Comparison of ENCODE assay signal across 11 cellular contexts in the genomic region with DNA sequence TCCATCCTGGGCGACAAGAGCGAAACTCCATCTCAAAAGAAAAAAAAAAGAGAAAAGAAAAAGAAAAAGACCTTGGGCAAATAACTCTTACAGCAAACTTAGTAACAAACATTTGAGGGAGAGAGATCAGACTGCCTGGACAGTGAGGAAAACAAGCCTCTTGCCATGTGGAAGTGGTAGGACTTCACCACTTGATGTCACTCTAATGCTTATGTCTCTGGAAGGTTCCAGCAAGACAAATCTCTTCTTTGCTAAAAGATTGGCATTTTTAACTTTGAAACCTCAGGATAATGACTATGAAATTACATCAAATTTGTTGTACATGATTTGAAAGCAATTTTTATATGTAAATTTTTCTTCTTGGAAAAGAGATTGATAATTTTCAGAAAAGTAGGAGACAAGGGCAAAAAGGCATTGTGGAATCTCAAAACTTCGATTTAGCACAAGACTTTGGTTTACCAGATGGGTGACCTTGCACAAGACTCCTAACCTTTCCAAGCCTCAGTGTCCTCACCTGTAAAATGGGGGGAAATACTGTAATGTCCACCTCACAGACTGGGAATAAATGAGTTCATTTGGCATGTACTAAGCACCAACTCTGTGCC. TPM values are rescaled to one million over a fixed set of nuclear protein-coding genes. Genes with fewer than 3 reads are reported as not detected.
A peak's percentile ranks its signal among the peaks of the same experiment; 100 is the strongest.
DNase-seq lines count a peak whose midpoint lies in the region; ATAC-seq, FAIRE-seq and TF ChIP-seq lines count a peak whose summit lies in the region.
"Had no signal": no experiment of that assay in that cellular context is flagged by ENCODE, and none has a peak within 500 bp of the region (broad histone marks: within the 10 kb centered on the region; RNA-seq: fewer than 3 reads in every experiment).

No MANE protein-coding gene starts in this region.

- in situ Hi-C loops in SK-MEL-5 (cut with HindIII; ENCODE audit: low pct_unique_long_range_greater_than_20kb, low sequenced_read_pairs): no loop called here

- no peak for TF ChIP-seq POLR2A in sigmoid colon (IDR thresholded peaks at IDR 0.05)

- H3K4me1 ChIP-seq in sigmoid colon: no peaks in the 10 kb centered on the region

- H3K4me3 ChIP-seq in GM12875 (ENCODE audit: low read depth, low read length) (no peak overlapping the region), sigmoid colon (no peak overlapping the region)

- no peak for FAIRE-seq in frontal cortex (lab: Jason Lieb, UNC)

- TF ChIP-seq CTCF in AG09319 (IDR thresholded peaks at IDR 0.05; ENCODE audit: low read depth, low read length) (peak; percentile 36), GM12875 (IDR thresholded peaks at IDR 0.05; ENCODE audit: borderline replicate concordance, insufficient read depth, low read depth, low read length) (peak; percentile 24; the same call in 1 of the 2 replicates), sigmoid colon (IDR thresholded peaks at IDR 0.05) (no peak)

- intact Hi-C loops in sigmoid colon (cut with DNase I): no loop called here

- H3K9me3 ChIP-seq in sigmoid colon: no peaks in the 10 kb centered on the region

- 95 to 97% methylated on average over 3 of the region's 3 CpGs for WGBS in sigmoid colon, 2 donors

- H3K36me3 ChIP-seq in sigmoid colon: no peaks in the 10 kb centered on the region

- no peaks in the 10 kb centered on the region for H3K27me3 ChIP-seq in sigmoid colon

- DNase-seq in AG09319 (ENCODE audit: extremely low read depth, low read depth): no peak
- DNase-seq in SK-MEL-5 (ENCODE audit: low read depth, low spot score): peak; percentile 39
- DNase-seq in frontal cortex (ENCODE audit: low spot score in 2 of 2): peak; percentile 43 to 54
- no peak for DNase-seq in sigmoid colon
- DNase-seq in COLO668 (lab: John Stamatoyannopoulos, UW; ENCODE audit: unreplicated experiment): no peak
- DNase-seq: naive thymus-derived CD8-positive, alpha-beta T cell had no signal

- ATAC-seq in HG02623 (IDR thresholded peaks at IDR 0.05; ENCODE audit: unreplicated experiment) (no peak), GM21515 (IDR thresholded peaks at IDR 0.05; ENCODE audit: unreplicated experiment) (no peak)
- ATAC-seq: naive thymus-derived CD8-positive, alpha-beta T cell had no signal

- no peak for TF ChIP-seq EP300 in sigmoid colon (IDR thresholded peaks at IDR 0.05)

- no peak overlapping the region for H3K27ac ChIP-seq in sigmoid colon
- H3K27ac ChIP-seq: HL-60 had no signal

RNA-seq across cellular contexts. Expression of a gene that starts 5.4 kb away (rescaled TPM):
- not detected in 2 replicates for total RNA-seq in SK-MEL-5 (2014; rRNA removed; shearing (Covaris generic))
- polyA plus RNA-seq in SK-MEL-5 (2015; cell fraction: cytosol; rRNA removed): not detected in 2 replicates
- 0.23 TPM in 1 of 2 replicates, not detected in the other for polyA plus RNA-seq in SK-MEL-5 (2015; cell fraction: nucleus; rRNA removed)
- not detected for total RNA-seq in frontal cortex
- under 1 TPM in 1 of 4 donors, not detected in 3; 0.27 TPM for total RNA-seq in sigmoid colon
- not detected for polyA plus RNA-seq in sigmoid colon
- total RNA-seq: T-helper 2 cell treated with Interferon-gamma antibody and Interleukin-4, amounts not matched to agents 100 ng/mL and 5 ng/mL, for 36 hours had no signal
- polyA plus RNA-seq: naive thymus-derived CD8-positive, alpha-beta T cell had no signal

RNA-seq across cellular contexts. Expression of a gene that starts 11.7 kb away (rescaled TPM):
- not detected in 2 replicates for total RNA-seq in SK-MEL-5 (2014; rRNA removed; shearing (Covaris generic))
- not detected in 2 replicates for polyA plus RNA-seq in SK-MEL-5 (2015; cell fraction: cytosol; rRNA removed)
- polyA plus RNA-seq in SK-MEL-5 (2015; cell fraction: nucleus; rRNA removed): not detected in 2 replicates
- total RNA-seq in frontal cortex (not detected), sigmoid colon (not detected)
- not detected for polyA plus RNA-seq in sigmoid colon
- total RNA-seq: naive thymus-derived CD8-positive, alpha-beta T cell; T-helper 2 cell treated with Interferon-gamma antibody and Interleukin-4, amounts not matched to agents 100 ng/mL and 5 ng/mL, for 36 hours had no signal
- polyA plus RNA-seq: naive thymus-derived CD8-positive, alpha-beta T cell had no signal

Comparison
In these comparisons a context has a peak if more than half of its experiments do, and no peak if none do; other contexts are left out.
1. DNase-seq: peak in SK-MEL-5 (single experiment) and frontal cortex (2 of 2); none in AG09319 (single experiment), sigmoid colon (single experiment) and COLO668 (single experiment).
2. CTCF ChIP-seq: peak in AG09319 (single experiment) and GM12875 (single experiment); none in sigmoid colon (0 of 4).